ENCODE assay signal across 8 cellular contexts in the genomic region with DNA sequence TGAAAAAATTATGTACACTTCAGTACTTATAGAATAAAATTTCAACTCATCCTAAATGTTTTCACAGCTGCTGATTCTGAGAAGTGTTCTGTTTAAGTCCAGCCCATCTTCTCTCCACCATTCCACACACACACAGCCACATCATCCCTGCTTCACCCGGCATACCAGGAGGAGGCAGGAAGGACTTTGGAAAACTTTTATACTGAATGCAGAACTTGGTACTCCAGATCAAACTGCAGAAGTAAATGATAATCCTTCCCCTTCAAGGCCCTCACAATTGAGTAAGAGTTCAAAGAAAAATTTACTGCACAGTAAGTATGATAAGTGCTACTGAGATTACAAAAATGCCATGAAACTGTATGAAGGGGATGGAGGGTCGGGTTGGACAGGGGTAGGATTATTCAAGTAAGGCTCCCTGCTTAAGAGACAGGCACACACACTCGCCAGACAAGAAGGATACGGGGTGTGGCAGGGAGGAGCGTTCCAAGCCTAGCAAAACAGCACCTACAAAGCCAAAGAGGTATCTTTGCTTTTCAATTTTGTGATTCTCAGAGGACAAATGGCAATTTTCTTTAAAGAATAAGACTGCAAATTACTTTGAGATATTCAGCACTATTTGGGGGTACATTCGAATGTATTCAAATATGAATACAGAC. TPM values are rescaled to one million over a fixed set of nuclear protein-coding genes. Genes with fewer than 3 reads are reported as not detected.
A peak's percentile ranks its signal among the peaks of the same experiment; 100 is the strongest.
DNase-seq lines count a peak whose midpoint lies in the region; ATAC-seq, FAIRE-seq and TF ChIP-seq lines count a peak whose summit lies in the region.

No MANE protein-coding gene starts in this region.

- H2AK5ac ChIP-seq in IMR-90 (ENCODE audit: low read depth, low read length): peak overlapping the region; percentile 44; the same call in 1 of the 2 replicates

- no CpG with 5 or more reads among the region's 6 CpGs for WGBS in IMR-90 (ENCODE audit: extremely low coverage in 2 of 2, insufficient read length in 1 of 2), 2 experiments

- H2BK20ac ChIP-seq in IMR-90 (ENCODE audit: low read depth, low read length): no peak overlapping the region

- peak overlapping the region in 4 of 7 donors; percentile 1 to 56 (median 42) for H3K27ac Mint-ChIP-seq in CD14-positive monocyte
- H3K27ac Mint-ChIP-seq in nephron: peak overlapping the region in 2 of 3 experiments; percentile 9 to 56

- H3K27me3 ChIP-seq in IMR-90 (ENCODE audit: control insufficient read depth, insufficient read depth, low read length) (no peaks in the 10 kb centered on the region), bronchial epithelial cell (ENCODE audit: control insufficient read depth, insufficient read depth, low read length) (no peaks in the 10 kb centered on the region), HAP-1 (ENCODE audit: low read depth) (no peaks in the 10 kb centered on the region), left lung (no peaks in the 10 kb centered on the region)

- H3K79me1 ChIP-seq in IMR-90 (ENCODE audit: low read depth in 1 of 2, low read length in 2 of 2): peaks cover 4 to 41% of the 10 kb centered on the region in 2 experiments; a peak in 3 of 4 replicates

- H3K4me1 ChIP-seq in IMR-90 (ENCODE audit: control insufficient read depth, insufficient read depth, low read length) (peaks cover 12% of the 10 kb centered on the region), HAP-1 (peaks cover 12% of the 10 kb centered on the region), left lung (peaks cover 16 to 71% of the 10 kb centered on the region in 2 donors)

- no peak overlapping the region for H3K4me3 ChIP-seq in IMR-90 (ENCODE audit: insufficient read depth, low read depth, low read length)
- H3K4me3 ChIP-seq in bronchial epithelial cell (ENCODE audit: low read depth, low read length): no peak overlapping the region
- H3K4me3 ChIP-seq in HAP-1: no peak overlapping the region
- H3K4me3 ChIP-seq in left lung: no peak overlapping the region

- H4K20me1 ChIP-seq in IMR-90 (ENCODE audit: insufficient read depth, low read length): peaks cover 43% of the 10 kb centered on the region

- H3K4ac ChIP-seq in IMR-90 (ENCODE audit: low read depth, low read length): 0 out of 2 replicates have a peak overlapping the region, but pooled peaks have one; percentile 26

- FAIRE-seq in bronchial epithelial cell (lab: Jason Lieb, UNC): no peak

- dilution Hi-C loops in IMR-90 (cut with HindIII; ENCODE audit: low sequenced_read_pairs, unreplicated experiment): no loop called here

- H3K9ac ChIP-seq in IMR-90 (ENCODE audit: low read depth, low read length): no peak overlapping the region; the same call in 1 of the 2 replicates

- ATAC-seq in IMR-90 (ENCODE audit: low read depth) (no peak), left lung (no peak), HG02852 (IDR thresholded peaks at IDR 0.05; ENCODE audit: unreplicated experiment) (no peak)

- no TSS peak for BruUV-seq in IMR-90 (replicated peaks; lab: Mats Ljungman, UMichigan)

- peak overlapping the region in 1 of 2 donors; percentile 56 for H3K4me3 Mint-ChIP-seq in CD14-positive monocyte
- H3K4me3 Mint-ChIP-seq in nephron: peak overlapping the region; percentile 71 to 97 (median 95)

- H3K36me3 ChIP-seq in IMR-90 (ENCODE audit: control insufficient read depth, insufficient read depth, low read length) (no peaks in the 10 kb centered on the region), bronchial epithelial cell (ENCODE audit: control insufficient read depth, insufficient read depth, low read length) (no peaks in the 10 kb centered on the region), HAP-1 (replicated peaks) (no peaks in the 10 kb centered on the region), left lung (no peaks in the 10 kb centered on the region)

- H3K36me3 Mint-ChIP-seq in CD14-positive monocyte: peaks cover 2% of the 10 kb centered on the region in 2 donors
- no peaks in the 10 kb centered on the region for H3K36me3 Mint-ChIP-seq in nephron (ENCODE audit: low read depth)

- H3K23ac ChIP-seq in IMR-90 (ENCODE audit: low read depth, low read length): peak overlapping the region; percentile 48

- H3K9me3 ChIP-seq in IMR-90 (ENCODE audit: control insufficient read depth, insufficient read depth, low read length) (no peaks in the 10 kb centered on the region), HAP-1 (no peaks in the 10 kb centered on the region), left lung (no peaks in the 10 kb centered on the region)

- no peak overlapping the region for H2AFZ ChIP-seq in IMR-90 (replicated peaks; ENCODE audit: low read length, poor library complexity)

- H3K27ac ChIP-seq in IMR-90 (ENCODE audit: insufficient read depth, low read length): no peak overlapping the region
- peak overlapping the region in 1 of 2 donors; percentile 93 for H3K27ac ChIP-seq in left lung

- no peak for TF ChIP-seq RAD21 in IMR-90 (IDR thresholded peaks at IDR 0.05; ENCODE audit: low read length)

- intact Hi-C loops in CD14-positive monocyte (cut with micrococcal nuclease): loop anchor here (5.0 kb wide), 2 partner anchors 83 to 103 kb away; partner anchors contain the start of genes RASL11A (in 1 of the 2) and RPL21 (in 1 of the 2)
- intact Hi-C loops in IMR-90 (cut with micrococcal nuclease): loop anchor here (5.0 kb wide), 1 partner anchor 37 kb away; no protein-coding TSS in a partner anchor
- intact Hi-C loops in left lung (cut with DNase I): no loop called here

- H4K91ac ChIP-seq in IMR-90 (ENCODE audit: insufficient read depth, low read depth, low read length): no peak overlapping the region

- H3K9me3 Mint-ChIP-seq in CD14-positive monocyte (no peaks in the 10 kb centered on the region), nephron (no peaks in the 10 kb centered on the region)

- H3K18ac ChIP-seq in IMR-90 (ENCODE audit: low read depth, low read length): no peak overlapping the region

- H4K5ac ChIP-seq in IMR-90 (ENCODE audit: low read depth, low read length): no peak overlapping the region

- POLR2A ChIA-PET in IMR-90 (lab: Charles Lee; ENCODE audit: unreplicated experiment): no interaction called here

- peaks cover 16% of the 10 kb centered on the region for H3K9me1 ChIP-seq in IMR-90 (ENCODE audit: insufficient read depth, low read length)

- TF ChIP-seq CTCF in CD14-positive monocyte (IDR thresholded peaks at IDR 0.05) (no peak), IMR-90 (conservative IDR thresholded peaks at IDR 0.05; ENCODE audit: low read depth, low read length) (no peak), bronchial epithelial cell (IDR thresholded peaks at IDR 0.05; ENCODE audit: insufficient read depth, low read length, severe bottlenecking) (no peak), nephron (IDR thresholded peaks at IDR 0.05; ENCODE audit: unreplicated experiment in 3 of 3) (no peak), left lung (IDR thresholded peaks at IDR 0.05) (no peak)

- CTCF ChIA-PET in IMR-90 (lab: Yijun Ruan, JAX): no interaction called here

- DNase-seq in CD14-positive monocyte (ENCODE audit: low spot score) (no peak), IMR-90 (peak; percentile 39), bronchial epithelial cell (ENCODE audit: low read depth) (peak; percentile 20), HAP-1 (ENCODE audit: low spot score in 2 of 2) (no peak), left lung (no peak), DMS153 (lab: John Stamatoyannopoulos, UW) (no peak)

- peak overlapping the region; percentile 27 for H3K4me2 ChIP-seq in IMR-90 (ENCODE audit: low read depth, low read length)

- no peaks in the 10 kb centered on the region for H3K27me3 Mint-ChIP-seq in CD14-positive monocyte (ENCODE audit: low read depth in 3 of 3)
- H3K27me3 Mint-ChIP-seq in nephron (ENCODE audit: low read depth): no peaks in the 10 kb centered on the region

- H2BK120ac ChIP-seq in IMR-90 (ENCODE audit: low read depth, low read length): no peak overlapping the region

- H4K8ac ChIP-seq in IMR-90 (ENCODE audit: low read depth in 2 of 2, low read length in 2 of 2): no peak overlapping the region

- H2AK9ac ChIP-seq in IMR-90 (replicated peaks; ENCODE audit: low read depth, low read length, poor library complexity): no peak overlapping the region

- H2BK15ac ChIP-seq in IMR-90 (ENCODE audit: low read depth, low read length): no peak overlapping the region

- in situ Hi-C loops in IMR-90 (cut with MboI; ENCODE audit: low sequenced_read_pairs): no loop called here
- in situ Hi-C loops in HAP-1 (cut with MboI; ENCODE audit: low sequenced_read_pairs): no loop called here

- no peak overlapping the region for H3K56ac ChIP-seq in IMR-90 (ENCODE audit: extremely low read depth, insufficient read depth, low read length)

- H3K4me1 Mint-ChIP-seq in CD14-positive monocyte: peaks cover 36% of the 10 kb centered on the region
- H3K4me1 Mint-ChIP-seq in nephron: peaks cover 37% of the 10 kb centered on the region

- no peak overlapping the region for H2BK5ac ChIP-seq in IMR-90 (ENCODE audit: low read depth, low read length, poor library complexity, severe bottlenecking)

- 0 out of 2 replicates have a peak overlapping the region, but pooled peaks have one; percentile 46 for H3K14ac ChIP-seq in IMR-90 (replicated peaks; ENCODE audit: low read depth, low read length)

- TF ChIP-seq POLR2A in IMR-90 (IDR thresholded peaks at IDR 0.05; ENCODE audit: low read depth, low read length): no peak

TF ChIP-seq in IMR-90, 13 proteins besides CTCF, POLR2A, EP300 and RAD21 (continues in another document):
- TF ChIP-seq BHLHE40 (IDR thresholded peaks at IDR 0.05; ENCODE audit: low read depth, low read length) (no peak), USF2 (IDR thresholded peaks at IDR 0.05; ENCODE audit: low read depth, low read length) (no peak), SMC3 (IDR thresholded peaks at IDR 0.05; ENCODE audit: low read depth, low read length) (no peak), NFE2L2 (IDR thresholded peaks at IDR 0.05; ENCODE audit: low read depth, low read length) (no peak), FOS (IDR thresholded peaks at IDR 0.05; ENCODE audit: low read depth, low read length) (no peak), CEBPB (IDR thresholded peaks at IDR 0.05; ENCODE audit: low read depth, low read length) (no peak)

RNA-seq across cellular contexts. Expression of gene USP12, which starts 2.6 kb away (rescaled TPM):
- 10 to 100 TPM; 12.8 to 14.5 TPM for polyA plus RNA-seq in CD14-positive monocyte
- 16.5 and 27.2 TPM in 2 replicates for total RNA-seq in IMR-90 (2012; rRNA removed)
- 7.8 and 11.8 TPM in 2 replicates for polyA plus RNA-seq in IMR-90 (2012; rRNA removed)
- polyA plus RNA-seq in IMR-90 (2012; cell fraction: cytosol; rRNA removed): 1.1 and 4.1 TPM in 2 replicates
- polyA plus RNA-seq in IMR-90 (2012; cell fraction: nucleus; rRNA removed; ENCODE audit: low replicate concordance): 0.81 and 8.1 TPM in 2 replicates
- 17.9 and 20.9 TPM in 2 replicates for total RNA-seq in bronchial epithelial cell
- total RNA-seq in left lung: 10 to 100 TPM; 22.8 to 29.3 TPM

Comparison
In these comparisons a context has a peak if more than half of its experiments do, and no peak if none do; other contexts are left out.
1. DNase-seq: peak in IMR-90 (single experiment) and bronchial epithelial cell (single experiment); none in CD14-positive monocyte (single experiment), HAP-1 (0 of 2), left lung (0 of 2) and DMS153 (single experiment).
2. intact Hi-C loops: an anchor here in CD14-positive monocyte (5.0 kb wide) and IMR-90 (5.0 kb wide); none called in left lung.